ENCODE assay signal across 27 cellular contexts in genomic region chr11:47289856-47290255, GRCh38.
"Had no signal": no experiment of that assay in that cellular context is flagged by ENCODE, and none has a peak within 500 bp of the region (broad histone marks: within the 10 kb centered on the region; RNA-seq: fewer than 3 reads in every experiment).

No MANE protein-coding gene starts in this region.

- H3K4me3 Mint-ChIP-seq: immature natural killer cell; memory B cell; mesothelial cell of epicardium; naive B cell; natural killer cell treated with Interleukin-12 subunit alpha and Interleukin-12 subunit beta and Interleukin-15 and Interleukin-18, amount 100 ng/mL, for 72 hours; neural crest cell; stimulated activated memory B cell treated with anti-CD40 and anti-IgM and Interleukin-4, amounts not matched to agents 10 μg/mL and 1 μg/mL and 100 μg/mL, for 72 hours; type B pancreatic cell had no signal

- H3K9me3 ChIP-seq: colonic mucosa, esophagus squamous epithelium, mucosa of descending colon, neutrophil, pancreas, spleen, testis, tibial artery had no signal

- DNase-seq: colonic mucosa; dermis blood vessel endothelial cell; effector memory CD4-positive, alpha-beta T cell; esophagus squamous epithelium; foreskin melanocyte; hypothalamus; immature natural killer cell; left ventricle myocardium superior; mucosa of descending colon; naive B cell; pancreas; retina; spleen; stimulated activated CD4-positive, alpha-beta T cell treated with anti-CD3 and anti-CD28 coated beads, Interleukin-4, amount 100 ng/mL, for 4 hours; stimulated activated naive CD8-positive, alpha-beta T cell treated with anti-CD3 and anti-CD28 coated beads, Interleukin-15, Interleukin-2, amounts not matched to agents 100 U/mL and 50 U/mL, for 24 hours; substantia nigra; testis had no signal

- H3K4me1 ChIP-seq: colonic mucosa, esophagus squamous epithelium, pancreas, spleen, testis, tibial artery had no signal

- H3K4me3 ChIP-seq: colonic mucosa, esophagus squamous epithelium, lung, mucosa of descending colon, pancreas, spleen, testis, tibial artery had no signal

- H3K27me3 ChIP-seq: colonic mucosa, esophagus squamous epithelium, neutrophil, pancreas, spleen, testis, tibial artery had no signal

- H3K27ac Mint-ChIP-seq: memory B cell; mesothelial cell of epicardium; natural killer cell treated with Interleukin-12 subunit alpha and Interleukin-12 subunit beta and Interleukin-15 and Interleukin-18, amount 100 ng/mL, for 72 hours; type B pancreatic cell had no signal

- H3K27me3 Mint-ChIP-seq: memory B cell; naive B cell; natural killer cell treated with Interleukin-12 subunit alpha and Interleukin-12 subunit beta and Interleukin-15 and Interleukin-18, amount 100 ng/mL, for 72 hours; stimulated activated memory B cell treated with anti-CD40 and anti-IgM and Interleukin-4, amounts not matched to agents 10 μg/mL and 1 μg/mL and 100 μg/mL, for 72 hours; type B pancreatic cell had no signal

- H3K27ac ChIP-seq: colonic mucosa, esophagus squamous epithelium, neutrophil, pancreas, spleen, testis, tibial artery had no signal

- ATAC-seq: left ventricle myocardium superior; mucosa of descending colon; natural killer cell treated with Interleukin-12 subunit alpha and Interleukin-12 subunit beta and Interleukin-15 and Interleukin-18, amount 100 ng/mL, for 72 hours; pancreas; sciatic nerve; stimulated activated memory B cell treated with anti-CD40 and anti-IgM and Interleukin-4, amounts not matched to agents 10 μg/mL and 1 μg/mL and 100 μg/mL, for 72 hours; stimulated activated naive CD8-positive, alpha-beta T cell treated with anti-CD3 and anti-CD28 coated beads, Interleukin-15, Interleukin-2, amounts not matched to agents 100 U/mL and 50 U/mL, for 24 hours had no signal

- H3K4me1 Mint-ChIP-seq: immature natural killer cell; memory B cell; mesothelial cell of epicardium; neural crest cell; stimulated activated memory B cell treated with anti-CD40 and anti-IgM and Interleukin-4, amounts not matched to agents 10 μg/mL and 1 μg/mL and 100 μg/mL, for 72 hours had no signal
